In genomic region chr7:4739528-4739992, GRCh38 we compare ENCODE assay signal across 8 cellular contexts. TPM values are rescaled to one million over a fixed set of nuclear protein-coding genes. Genes with fewer than 3 reads are reported as not detected.
DNase-seq lines count a peak whose midpoint lies in the region; ATAC-seq, FAIRE-seq and TF ChIP-seq lines count a peak whose summit lies in the region.

No MANE protein-coding gene starts in this region.

- BruUV-seq in K562 (replicated peaks; lab: Mats Ljungman, UMichigan), result no TSS peak

- H3K9me3 ChIP-seq in RWPE2 (ENCODE audit: severe bottlenecking) (no peaks in the 10 kb centered on the region), K562 (replicated peaks; ENCODE audit: control insufficient read depth, insufficient read depth, low read depth, low read length) (no peaks in the 10 kb centered on the region)

- H3K27ac Mint-ChIP-seq in stimulated activated naive B cell treated with anti-CD40 and anti-IgM and Interleukin-4, amounts not matched to agents 10 μg/mL and 1 μg/mL and 100 μg/mL, for 72 hours, result peak overlapping the region; percentile 90

- H3K27me3 ChIP-seq in RWPE2 (ENCODE audit: insufficient read depth, poor library complexity, severe bottlenecking), result no peaks in the 10 kb centered on the region
- H3K27me3 ChIP-seq in K562 (ENCODE audit: control insufficient read depth in 2 of 2, insufficient read depth in 2 of 2, low read length in 2 of 2), result no peaks in the 10 kb centered on the region
- H3K27me3 ChIP-seq in layer of hippocampus (ENCODE audit: control insufficient read depth, insufficient read depth, low read length), result no peaks in the 10 kb centered on the region

- H3K27ac ChIP-seq in RWPE2 (ENCODE audit: poor library complexity, severe bottlenecking), result peak overlapping the region; percentile 31
- peak overlapping the region; percentile 94 for H3K27ac ChIP-seq in K562 (ENCODE audit: extremely low read depth, low read depth, low read length)
- H3K27ac ChIP-seq in layer of hippocampus (ENCODE audit: low read depth, low read length), result peak overlapping the region; percentile 84

- CTCF ChIA-PET in K562 (lab: Yijun Ruan, JAX; ENCODE audit: low intra/inter-chr PET ratio), result no interaction called here

- H3K36me3 Mint-ChIP-seq in stimulated activated naive B cell treated with anti-CD40 and anti-IgM and Interleukin-4, amounts not matched to agents 10 μg/mL and 1 μg/mL and 100 μg/mL, for 72 hours, result peaks cover 40 to 51% of the 10 kb centered on the region in 2 donors

- H3K9me1 ChIP-seq in K562 (ENCODE audit: control insufficient read depth, insufficient read depth, low read length), result no peaks in the 10 kb centered on the region

- no peaks in the 10 kb centered on the region for H3K9me3 Mint-ChIP-seq in stimulated activated naive B cell treated with anti-CD40 and anti-IgM and Interleukin-4, amounts not matched to agents 10 μg/mL and 1 μg/mL and 100 μg/mL, for 72 hours

- H3K4me1 ChIP-seq in RWPE2 (ENCODE audit: insufficient read depth, poor library complexity, severe bottlenecking), result peaks cover 15% of the 10 kb centered on the region
- peaks cover 26 to 40% of the 10 kb centered on the region in 2 experiments for H3K4me1 ChIP-seq in K562 (replicated peaks in 1 of 2; ENCODE audit: control insufficient read depth in 2 of 2, insufficient read depth in 2 of 2, low read length in 2 of 2)

- H3K79me2 ChIP-seq in K562 (ENCODE audit: control insufficient read depth, insufficient read depth, low read length), result peaks cover 53% of the 10 kb centered on the region

- peak overlapping the region; percentile 76 to 89 for H3K9ac ChIP-seq in K562 (ENCODE audit: insufficient read depth in 1 of 2, low read depth in 2 of 2, low read length in 2 of 2)

- H3K4me3 ChIP-seq in RWPE2 (ENCODE audit: severe bottlenecking) (no peak overlapping the region), K562 (peak overlapping the region; percentile 26)

- no peak for TF ChIP-seq CTCF in RWPE2 (IDR thresholded peaks at IDR 0.05; ENCODE audit: poor library complexity, severe bottlenecking)
- TF ChIP-seq CTCF in K562 (IDR thresholded peaks at IDR 0.05 in 2 of 3, conservative IDR thresholded peaks at IDR 0.05 in 1 of 3; ENCODE audit: insufficient read depth in 2 of 3, low read depth in 1 of 3, low read length in 3 of 3), result peak; percentile 55 to 66 (median 56)

- peaks cover 39 to 74% of the 10 kb centered on the region in 2 donors for H3K4me1 Mint-ChIP-seq in stimulated activated naive B cell treated with anti-CD40 and anti-IgM and Interleukin-4, amounts not matched to agents 10 μg/mL and 1 μg/mL and 100 μg/mL, for 72 hours

- POLR2A ChIA-PET in K562 (lab: Yijun Ruan, JAX), result interaction anchor here (0.5 to 2.2 kb wide), 9 partner anchors 12 to 1597 kb away, joined by 3 to 7 read pairs (median 3); partner anchors contain the start of gene AP5Z1

- TF ChIP-seq RAD21 in K562 (CRISPR knock-in tag; conservative IDR thresholded peaks at IDR 0.05 in 1 of 2, IDR thresholded peaks at IDR 0.05 in 1 of 2), result peak in 1 of 2 experiments; percentile 51; a peak in 3 of 4 replicates

- WGBS in K562 (ENCODE audit: insufficient coverage, low coverage, missing lambda C conversion rate), result 16% methylated on average over 16 of the region's 16 CpGs

- in situ Hi-C loops in K562 (cut with MboI), result no loop called here

- FAIRE-seq in K562 (lab: Jason Lieb, UNC), result no peak

- no peak for TF ChIP-seq EP300 in K562 (IDR thresholded peaks at IDR 0.05; ENCODE audit: low read length)

- peaks cover 5% of the 10 kb centered on the region; the same call in 1 of the 2 replicates for H4K20me1 ChIP-seq in K562 (replicated peaks; ENCODE audit: control insufficient read depth, insufficient read depth, low read length)

- intact Hi-C loops in K562 (cut with micrococcal nuclease), result loop anchor here (5.0 kb wide), 2 partner anchors 57 to 97 kb away; partner anchors contain the start of gene FOXK1

- peaks cover 34% of the 10 kb centered on the region for H3K36me3 ChIP-seq in RWPE2 (ENCODE audit: low read depth)
- peaks cover 48% of the 10 kb centered on the region for H3K36me3 ChIP-seq in K562 (ENCODE audit: control insufficient read depth, insufficient read depth, low read length)

- no peaks in the 10 kb centered on the region for H3K27me3 Mint-ChIP-seq in stimulated activated naive B cell treated with anti-CD40 and anti-IgM and Interleukin-4, amounts not matched to agents 10 μg/mL and 1 μg/mL and 100 μg/mL, for 72 hours

- TF ChIP-seq POLR2A in K562 (conservative IDR thresholded peaks at IDR 0.05), result no peak

- 0 out of 2 replicates have a peak overlapping the region, but pooled peaks have one; percentile 9 for H2AFZ ChIP-seq in K562 (ENCODE audit: low read depth, low read length)

- H3K4me2 ChIP-seq in K562 (ENCODE audit: insufficient read depth, low read length), result peak overlapping the region; percentile 87

- ATAC-seq in RWPE2 (ENCODE audit: low read depth) (no peak), K562 (peak; percentile 83), GM21737 (IDR thresholded peaks at IDR 0.05; ENCODE audit: unreplicated experiment) (no peak), HG03175 (IDR thresholded peaks at IDR 0.05; ENCODE audit: unreplicated experiment) (no peak)
- ATAC-seq in stimulated activated naive B cell treated with anti-CD40 and anti-IgM and Interleukin-4, amounts not matched to agents 10 μg/mL and 1 μg/mL and 100 μg/mL, for 72 hours (replicated peaks), result peak; percentile 80 to 86

- H3K4me3 Mint-ChIP-seq in stimulated activated naive B cell treated with anti-CD40 and anti-IgM and Interleukin-4, amounts not matched to agents 10 μg/mL and 1 μg/mL and 100 μg/mL, for 72 hours, result peak overlapping the region; percentile 58 to 67

- DNase-seq in DMS79 (lab: John Stamatoyannopoulos, UW) (peak; percentile 51), RWPE2 (ENCODE audit: low spot score) (no peak), K562 (ENCODE audit: extremely low read depth in 1 of 4, low spot score in 3 of 4) (peak; percentile 58 to 74 (median 62)), epidermal melanocyte (ENCODE audit: insufficient read length, low spot score) (no peak)
- DNase-seq in stimulated activated naive B cell treated with anti-CD40 and anti-IgM and Interleukin-4, amounts not matched to agents 10 μg/mL and 1 μg/mL and 100 μg/mL, for 72 hours, result peak; percentile 35

TF ChIP-seq in K562, 482 proteins besides CTCF, POLR2A, EP300 and RAD21 (continues in another document):
- TF ChIP-seq SMAD4 (CRISPR knock-in tag; conservative IDR thresholded peaks at IDR 0.05) (no peak), CTCFL (IDR thresholded peaks at IDR 0.05; ENCODE audit: borderline replicate concordance, insufficient read depth, low read depth, low read length, poor library complexity, severe bottlenecking) (no peak), NFATC3 (IDR thresholded peaks at IDR 0.05) (no peak), ETV1 (tag; conservative IDR thresholded peaks at IDR 0.05; ENCODE audit: low read depth) (0 out of 2 replicates have a peak, but pooled peaks have one; percentile 34)

RNA-seq across cellular contexts. Expression of gene AP5Z1, which starts 35.9 kb away (rescaled TPM):
- 41.6 and 134 TPM in 2 replicates for total RNA-seq in K562 (2011; cell fraction: chromatin; rRNA removed; ENCODE audit: low replicate concordance)
- 104 and 127 TPM in 2 replicates for total RNA-seq in K562 (2011; cell fraction: nucleolus; rRNA removed)
- 53.1 and 59.0 TPM in 2 replicates for total RNA-seq in K562 (2011; cell fraction: nucleoplasm; rRNA removed)
- 19.8 and 23.1 TPM in 2 replicates for total RNA-seq in K562 (2014; rRNA removed)
- total RNA-seq in K562 (2014; rRNA removed; fragmentation: Illumina TruSeq; extraction: Trizol), result 2.7 and 3.3 TPM in 2 replicates
- total RNA-seq in K562 (2015; rRNA removed; fragmentation: Illumina TruSeq; extraction: Trizol), result 11.1 and 12.6 TPM in 2 replicates
- 25.6 and 31.1 TPM in 2 replicates for total RNA-seq in K562 (2021)
- polyA plus RNA-seq in K562 (2011; rRNA removed), result 6.4 and 13.9 TPM in 2 replicates
- polyA plus RNA-seq in K562 (2011; cell fraction: cytosol; rRNA removed), result 8.3 and 24.8 TPM in 2 replicates
- 60.3 and 105 TPM in 2 replicates for polyA plus RNA-seq in K562 (2011; cell fraction: nucleus; rRNA removed)
- 21.4 and 42.0 TPM in 2 replicates for polyA plus RNA-seq in K562 (2012)
- polyA plus RNA-seq in K562 (2014; fragmentation: Illumina TruSeq; extraction: Trizol), result 4.1 and 9.6 TPM in 2 replicates
- polyA plus RNA-seq in K562 (2014; fragmentation: Nextera tagmentation; extraction: Ambion mirVana), result under 1 TPM; 0.06 to 0.98 TPM
- polyA plus RNA-seq in K562 (2014; rRNA removed), result 22.1 and 26.3 TPM in 2 replicates
- 2.1 and 3.0 TPM in 2 replicates for polyA minus RNA-seq in K562 (2011; rRNA and poly(A)+ RNA removed)
- polyA minus RNA-seq in K562 (2011; cell fraction: cytosol; rRNA and poly(A)+ RNA removed), result 8.8 and 9.3 TPM in 2 replicates
- polyA minus RNA-seq in K562 (2011; cell fraction: nucleus; rRNA and poly(A)+ RNA removed), result 28.7 and 31.2 TPM in 2 replicates

RNA-seq across cellular contexts. Expression of gene FOXK1, which starts 57.5 kb away (rescaled TPM):
- 35.6 and 74.5 TPM in 2 replicates for total RNA-seq in K562 (2011; cell fraction: chromatin; rRNA removed; ENCODE audit: low replicate concordance)
- total RNA-seq in K562 (2011; cell fraction: nucleolus; rRNA removed), result 43.2 and 43.6 TPM in 2 replicates
- 40.0 and 43.0 TPM in 2 replicates for total RNA-seq in K562 (2011; cell fraction: nucleoplasm; rRNA removed)
- 17.0 and 19.5 TPM in 2 replicates for total RNA-seq in K562 (2014; rRNA removed)
- 8.1 and 9.1 TPM in 2 replicates for total RNA-seq in K562 (2014; rRNA removed; fragmentation: Illumina TruSeq; extraction: Trizol)
- 8.5 and 9.1 TPM in 2 replicates for total RNA-seq in K562 (2015; rRNA removed; fragmentation: Illumina TruSeq; extraction: Trizol)
- 42.2 and 45.5 TPM in 2 replicates for total RNA-seq in K562 (2021)
- polyA plus RNA-seq in K562 (2011; rRNA removed), result 2.9 and 4.2 TPM in 2 replicates
- 3.6 and 6.2 TPM in 2 replicates for polyA plus RNA-seq in K562 (2011; cell fraction: cytosol; rRNA removed)
- 7.9 and 12.0 TPM in 2 replicates for polyA plus RNA-seq in K562 (2011; cell fraction: nucleus; rRNA removed)
- polyA plus RNA-seq in K562 (2012), result 6.4 and 7.3 TPM in 2 replicates
- 5.0 and 6.8 TPM in 2 replicates for polyA plus RNA-seq in K562 (2014; fragmentation: Illumina TruSeq; extraction: Trizol)
- polyA plus RNA-seq in K562 (2014; fragmentation: Nextera tagmentation; extraction: Ambion mirVana), result under 1 TPM; 0.32 to 0.34 TPM
- polyA plus RNA-seq in K562 (2014; rRNA removed), result 11.8 TPM in 2 replicates
- polyA minus RNA-seq in K562 (2011; rRNA and poly(A)+ RNA removed), result 6.7 and 8.7 TPM in 2 replicates
- 21.3 and 27.0 TPM in 2 replicates for polyA minus RNA-seq in K562 (2011; cell fraction: cytosol; rRNA and poly(A)+ RNA removed)
- polyA minus RNA-seq in K562 (2011; cell fraction: nucleus; rRNA and poly(A)+ RNA removed), result 9.7 and 11.6 TPM in 2 replicates

Comparison
In these comparisons a context has a peak if more than half of its experiments do, and no peak if none do; other contexts are left out.
1. DNase-seq: peak in DMS79 (single experiment), K562 (4 of 4) and stimulated activated naive B cell treated with anti-CD40 and anti-IgM and Interleukin-4, amounts not matched to agents 10 μg/mL and 1 μg/mL and 100 μg/mL, for 72 hours (single experiment); none in RWPE2 (single experiment) and epidermal melanocyte (single experiment).
2. ATAC-seq: peak in K562 (single experiment) and stimulated activated naive B cell treated with anti-CD40 and anti-IgM and Interleukin-4, amounts not matched to agents 10 μg/mL and 1 μg/mL and 100 μg/mL, for 72 hours (2 of 2); none in RWPE2 (single experiment), GM21737 (single experiment) and HG03175 (single experiment).
3. H3K27ac ChIP-seq: peak in every context shown above with its lines; median percentile 94 in K562; 84 in layer of hippocampus; 31 in RWPE2.